In genomic region chr11:130830563-130830950, GRCh38 we compare ENCODE assay signal across 26 cellular contexts.
A peak's percentile ranks its signal among the peaks of the same experiment; 100 is the strongest.
DNase-seq lines count a peak whose midpoint lies in the region; ATAC-seq, FAIRE-seq and TF ChIP-seq lines count a peak whose summit lies in the region.
"Had no signal": no experiment of that assay in that cellular context is flagged by ENCODE, and none has a peak within 500 bp of the region (broad histone marks: within the 10 kb centered on the region; RNA-seq: fewer than 3 reads in every experiment).

No MANE protein-coding gene starts in this region.

- H3K79me2 ChIP-seq in OCI-LY3 (ENCODE audit: low read length) (no peaks in the 10 kb centered on the region), mammary epithelial cell (ENCODE audit: insufficient read depth, low read length) (no peaks in the 10 kb centered on the region)

- intact Hi-C loops in heart left ventricle (cut with DNase I) (loop anchor here in 1 of 10 donors (1.0 kb wide), 1 partner anchor 382 kb away; the partner anchor contains the start of gene ADAMTS15), mammary epithelial cell (cut with micrococcal nuclease) (no loop called here)

- H2AFZ ChIP-seq in OCI-LY3 (ENCODE audit: low read depth, low read length) (no peak overlapping the region), mammary epithelial cell (ENCODE audit: low read depth, low read length) (no peak overlapping the region)
- H2AFZ ChIP-seq: GM23248, PC-9 had no signal

- H3K9me3 Mint-ChIP-seq in mesothelial cell of epicardium = no peaks in the 10 kb centered on the region
- H3K9me3 Mint-ChIP-seq in stimulated activated memory B cell treated with anti-CD40 and anti-IgM and Interleukin-4, amounts not matched to agents 10 μg/mL and 1 μg/mL and 100 μg/mL, for 72 hours = no peaks in the 10 kb centered on the region
- H3K9me3 Mint-ChIP-seq: activated T-cell treated with anti-CD3 and anti-CD28 coated beads, Interleukin-2, amount 50 U/mL, for 4 hours; stimulated activated naive CD8-positive, alpha-beta T cell treated with anti-CD3 and anti-CD28 coated beads, Interleukin-15, Interleukin-2, amounts not matched to agents 100 ng/mL and 50 ng/mL, for 24 hours; T-cell had no signal

- H3K9me3 ChIP-seq in OCI-LY3 (ENCODE audit: insufficient read depth, low read length) = no peaks in the 10 kb centered on the region
- no peaks in the 10 kb centered on the region for H3K9me3 ChIP-seq in heart left ventricle
- H3K9me3 ChIP-seq in subcutaneous abdominal adipose tissue (ENCODE audit: control insufficient read depth in 5 of 5, low read length in 5 of 5) = no peaks in the 10 kb centered on the region
- no peaks in the 10 kb centered on the region for H3K9me3 ChIP-seq in mammary epithelial cell (replicated peaks; ENCODE audit: insufficient read depth, low read length)
- H3K9me3 ChIP-seq: BLaER1 treated with 17β-estradiol and CSF1 and Interleukin-3, amounts not matched to agents 10 nM and 100 nM; mucosa of descending colon; prostate gland; tibial nerve had no signal

- H3K36me3 ChIP-seq in OCI-LY3 (replicated peaks; ENCODE audit: low read depth, low read length) (no peaks in the 10 kb centered on the region), heart left ventricle (no peaks in the 10 kb centered on the region), subcutaneous abdominal adipose tissue (ENCODE audit: control insufficient read depth in 5 of 5, insufficient read depth in 5 of 5, low read length in 5 of 5) (no peaks in the 10 kb centered on the region), mammary epithelial cell (ENCODE audit: insufficient read depth, low read length) (no peaks in the 10 kb centered on the region)
- H3K36me3 ChIP-seq: BLaER1 treated with 17β-estradiol and CSF1 and Interleukin-3, amounts not matched to agents 10 nM and 100 nM; prostate gland; tibial nerve had no signal

- ATAC-seq in heart left ventricle = peak; percentile 2 to 14 (median 8)
- no peak for ATAC-seq in stimulated activated memory B cell treated with anti-CD40 and anti-IgM and Interleukin-4, amounts not matched to agents 10 μg/mL and 1 μg/mL and 100 μg/mL, for 72 hours
- ATAC-seq: activated T-cell treated with anti-CD3 and anti-CD28 coated beads, Interleukin-2, amount 50 U/mL, for 4 hours; mucosa of descending colon; T-cell had no signal

- in situ Hi-C loops in mammary epithelial cell (cut with MboI; ENCODE audit: low sequenced_read_pairs in 2 of 2) = no loop called here

- H3K9ac ChIP-seq in OCI-LY3 (ENCODE audit: low read length) = peak overlapping the region; percentile 62; the same call in 1 of the 2 replicates
- H3K9ac ChIP-seq in subcutaneous abdominal adipose tissue (ENCODE audit: low read length in 5 of 5) = no peak overlapping the region
- H3K9ac ChIP-seq in mammary epithelial cell (ENCODE audit: insufficient read depth, low read length) = no peak overlapping the region
- H3K9ac ChIP-seq: BLaER1 treated with 17β-estradiol and CSF1 and Interleukin-3, amounts not matched to agents 10 nM and 100 nM; GM23248 had no signal

- peaks cover 8% of the 10 kb centered on the region for H3K27me3 Mint-ChIP-seq in mesothelial cell of epicardium (ENCODE audit: low read depth)
- H3K27me3 Mint-ChIP-seq in stimulated activated memory B cell treated with anti-CD40 and anti-IgM and Interleukin-4, amounts not matched to agents 10 μg/mL and 1 μg/mL and 100 μg/mL, for 72 hours = peaks cover 8% of the 10 kb centered on the region

- CTCF ChIA-PET in mammary epithelial cell (lab: Charles Lee; ENCODE audit: low non-redundant PET) = no interaction called here

- peaks cover 15% of the 10 kb centered on the region for H3K4me1 Mint-ChIP-seq in mesothelial cell of epicardium
- H3K4me1 Mint-ChIP-seq in stimulated activated memory B cell treated with anti-CD40 and anti-IgM and Interleukin-4, amounts not matched to agents 10 μg/mL and 1 μg/mL and 100 μg/mL, for 72 hours = no peaks in the 10 kb centered on the region
- H3K4me1 Mint-ChIP-seq: T-cell had no signal

- H3K27ac ChIP-seq in OCI-LY3 (ENCODE audit: low read length) (peak overlapping the region; percentile 94), heart left ventricle (peak overlapping the region in 8 of 12 donors; percentile 7 to 42 (median 28)), subcutaneous abdominal adipose tissue (ENCODE audit: low read depth, low read length) (peak overlapping the region; percentile 4), mammary epithelial cell (ENCODE audit: insufficient read depth, low read depth, low read length) (no peak overlapping the region)
- H3K27ac ChIP-seq: BLaER1 treated with 17β-estradiol and CSF1 and Interleukin-3, amounts not matched to agents 10 nM and 100 nM; GM23248; PC-9; prostate gland had no signal

- no peak overlapping the region for H3K4me3 ChIP-seq in OCI-LY3 (ENCODE audit: low read length)
- H3K4me3 ChIP-seq in heart left ventricle = no peak overlapping the region
- H3K4me3 ChIP-seq in subcutaneous abdominal adipose tissue (ENCODE audit: low read depth in 1 of 5, low read length in 5 of 5) = no peak overlapping the region
- H3K4me3 ChIP-seq in mammary epithelial cell (replicated peaks in 1 of 3; ENCODE audit: insufficient read depth in 1 of 3, low read depth in 2 of 3, low read length in 3 of 3) = no peak overlapping the region
- H3K4me3 ChIP-seq: BLaER1 treated with 17β-estradiol and CSF1 and Interleukin-3, amounts not matched to agents 10 nM and 100 nM; dorsolateral prefrontal cortex; GM23248; mucosa of descending colon; PC-9; prostate gland; tibial nerve had no signal

- FAIRE-seq in GM12891 (lab: Jason Lieb, UNC) = no peak
- FAIRE-seq: TTC549 had no signal

- TF ChIP-seq CTCF in OCI-LY3 (IDR thresholded peaks at IDR 0.05; ENCODE audit: low read depth, low read length) = no peak
- no peak for TF ChIP-seq CTCF in heart left ventricle (IDR thresholded peaks at IDR 0.05)
- TF ChIP-seq CTCF in mesothelial cell of epicardium (IDR thresholded peaks at IDR 0.05; ENCODE audit: unreplicated experiment) = no peak
- TF ChIP-seq CTCF in mammary epithelial cell (conservative IDR thresholded peaks at IDR 0.05 in 1 of 2, IDR thresholded peaks at IDR 0.05 in 1 of 2; ENCODE audit: extremely low read depth in 1 of 2, insufficient read depth in 1 of 2, low read depth in 1 of 2, low read length in 2 of 2) = no peak

- peaks cover 60% of the 10 kb centered on the region for H3K4me1 ChIP-seq in OCI-LY3 (ENCODE audit: low read length)
- H3K4me1 ChIP-seq in heart left ventricle = peaks cover 0 to 42% (median 25%) of the 10 kb centered on the region in 12 donors
- H3K4me1 ChIP-seq in subcutaneous abdominal adipose tissue (ENCODE audit: control insufficient read depth in 5 of 5, insufficient read depth in 5 of 5, low read length in 5 of 5) = peaks cover 8 to 43% (median 39%) of the 10 kb centered on the region in 5 donors
- H3K4me1 ChIP-seq in mammary epithelial cell (ENCODE audit: insufficient read depth, low read length) = no peaks in the 10 kb centered on the region
- H3K4me1 ChIP-seq: BLaER1 treated with 17β-estradiol and CSF1 and Interleukin-3, amounts not matched to agents 10 nM and 100 nM; prostate gland had no signal

- H3K4me2 ChIP-seq in OCI-LY3 (ENCODE audit: low read length) = peak overlapping the region; percentile 71
- no peak overlapping the region for H3K4me2 ChIP-seq in mammary epithelial cell (ENCODE audit: insufficient read depth, low read depth, low read length)
- H3K4me2 ChIP-seq: BLaER1 treated with 17β-estradiol and CSF1 and Interleukin-3, amounts not matched to agents 10 nM and 100 nM; PC-9 had no signal

- TF ChIP-seq POLR2A in heart left ventricle (IDR thresholded peaks at IDR 0.05) (no peak), GM12891 (IDR thresholded peaks at IDR 0.05; ENCODE audit: low read depth, low read length) (no peak)

- H3K27ac Mint-ChIP-seq in mesothelial cell of epicardium = peak overlapping the region; percentile 7
- H3K27ac Mint-ChIP-seq in stimulated activated memory B cell treated with anti-CD40 and anti-IgM and Interleukin-4, amounts not matched to agents 10 μg/mL and 1 μg/mL and 100 μg/mL, for 72 hours = no peak overlapping the region
- H3K27ac Mint-ChIP-seq: stimulated activated naive CD8-positive, alpha-beta T cell treated with anti-CD3 and anti-CD28 coated beads, Interleukin-15, Interleukin-2, amounts not matched to agents 100 ng/mL and 50 ng/mL, for 24 hours; T-cell had no signal

- H3K36me3 Mint-ChIP-seq in mesothelial cell of epicardium = no peaks in the 10 kb centered on the region
- no peaks in the 10 kb centered on the region for H3K36me3 Mint-ChIP-seq in stimulated activated memory B cell treated with anti-CD40 and anti-IgM and Interleukin-4, amounts not matched to agents 10 μg/mL and 1 μg/mL and 100 μg/mL, for 72 hours
- H3K36me3 Mint-ChIP-seq: T-cell had no signal

- no peaks in the 10 kb centered on the region for H4K20me1 ChIP-seq in OCI-LY3 (ENCODE audit: insufficient read depth, low read length)
- H4K20me1 ChIP-seq in mammary epithelial cell (ENCODE audit: insufficient read depth, low read length) = no peaks in the 10 kb centered on the region
- H4K20me1 ChIP-seq: BLaER1 treated with 17β-estradiol and CSF1 and Interleukin-3, amounts not matched to agents 10 nM and 100 nM had no signal

- WGBS in heart left ventricle, 4 donors = 34 to 47% (median 40%) methylated on average over 6 of the region's 6 CpGs
- WGBS in mammary epithelial cell (ENCODE audit: low coverage, missing lambda C conversion rate) = 54% methylated on average over 4 of the region's 6 CpGs

- BruUV-seq in mammary epithelial cell (replicated peaks; lab: Mats Ljungman, UMichigan) = no TSS peak

- DNase-seq in heart left ventricle (peak in 1 of 5 donors; percentile 50), mesothelial cell of epicardium (ENCODE audit: low spot score in 2 of 2, unreplicated experiment in 2 of 2) (no peak), NCI-H2227 (lab: John Stamatoyannopoulos, UW; ENCODE audit: unreplicated experiment) (no peak), GM12891 (ENCODE audit: insufficient read length, low spot score) (no peak), mammary epithelial cell (no peak)
- DNase-seq: activated naive CD4-positive, alpha-beta T cell treated with Interleukin-2 at 50 U/mL for 16 hours; activated T-cell treated with anti-CD3 and anti-CD28 coated beads, Interleukin-2, amount 50 U/mL, for 4 hours; DND-41; foreskin melanocyte; GM23248; Karpas-422; NCI-H1105; NCI-H2029 treated with DMSO at 0.1 percent for 48 hours; PC-9; stimulated activated CD4-positive, alpha-beta T cell treated with anti-CD3 and anti-CD28 coated beads, Interleukin-4, amount 100 ng/mL, for 24 hours; T-cell had no signal

- no peak overlapping the region for H3K4me3 Mint-ChIP-seq in mesothelial cell of epicardium
- H3K4me3 Mint-ChIP-seq in stimulated activated memory B cell treated with anti-CD40 and anti-IgM and Interleukin-4, amounts not matched to agents 10 μg/mL and 1 μg/mL and 100 μg/mL, for 72 hours = no peak overlapping the region
- H3K4me3 Mint-ChIP-seq: activated T-cell treated with anti-CD3 and anti-CD28 coated beads, Interleukin-2, amount 50 U/mL, for 4 hours; stimulated activated naive CD8-positive, alpha-beta T cell treated with anti-CD3 and anti-CD28 coated beads, Interleukin-15, Interleukin-2, amounts not matched to agents 100 ng/mL and 50 ng/mL, for 24 hours; T-cell had no signal

- dilution Hi-C loops in mammary epithelial cell (cut with HindIII; ENCODE audit: low sequenced_read_pairs) = no loop called here

- H3K27me3 ChIP-seq in OCI-LY3 (ENCODE audit: low read depth, low read length) (no peaks in the 10 kb centered on the region), heart left ventricle (no peaks in the 10 kb centered on the region), subcutaneous abdominal adipose tissue (ENCODE audit: control insufficient read depth in 5 of 5, insufficient read depth in 4 of 5, low read length in 5 of 5) (no peaks in the 10 kb centered on the region), mammary epithelial cell (ENCODE audit: insufficient read depth, low read length) (no peaks in the 10 kb centered on the region)
- H3K27me3 ChIP-seq: BLaER1 treated with 17β-estradiol and CSF1 and Interleukin-3, amounts not matched to agents 10 nM and 100 nM; tibial nerve had no signal
